In the genomic region with DNA sequence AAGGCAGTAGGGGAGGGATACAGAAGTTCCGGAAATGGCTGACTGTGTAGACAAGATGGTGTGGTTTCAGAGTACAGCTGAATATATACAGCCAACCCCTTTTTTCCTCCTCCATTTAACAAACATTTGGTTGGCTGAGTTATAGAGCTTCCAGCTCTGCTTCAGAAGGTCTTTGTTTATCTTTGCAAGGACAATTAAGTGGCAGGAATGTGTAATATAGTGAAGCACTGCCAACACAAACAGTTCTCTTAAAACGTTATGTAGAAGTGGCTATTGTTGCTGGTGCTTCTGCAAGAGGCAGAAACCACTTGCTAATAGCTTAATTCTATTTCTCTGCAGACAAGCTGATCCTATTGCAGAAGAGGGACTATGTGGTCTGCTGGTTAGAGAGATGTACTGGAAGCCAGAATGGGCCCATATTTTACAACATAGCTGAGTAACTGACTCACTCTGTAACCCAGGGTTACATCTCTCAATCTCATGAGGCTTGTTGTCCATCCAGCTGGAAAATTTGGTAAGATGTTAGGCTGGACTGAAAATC, we compare ENCODE assay signal across 1 cellular context.
TF ChIP-seq lines count a peak whose summit lies in the region.

No MANE protein-coding gene starts in this region.

TF ChIP-seq in HEK293, 187 proteins besides CTCF, POLR2A, EP300 and RAD21 (continued from another document and continues in another):
- TF ChIP-seq ZNF280D (tag by site-specific recombination; IDR thresholded peaks at IDR 0.05) (0 out of 2 replicates have a peak, but pooled peaks have one; percentile 9), ZSCAN30 (tag by site-specific recombination; IDR thresholded peaks at IDR 0.05) (peak; percentile 95), ZNF623 (tag by site-specific recombination; IDR thresholded peaks at IDR 0.05) (no peak), ZNF677 (tag by site-specific recombination; IDR thresholded peaks at IDR 0.05) (no peak), ZNF626 (tag by site-specific recombination; IDR thresholded peaks at IDR 0.05) (peak; percentile 66; the same call in 1 of the 2 replicates), ZNF274 (IDR thresholded peaks at IDR 0.05; ENCODE audit: low read length) (no peak), ZNF274 (tag by site-specific recombination; IDR thresholded peaks at IDR 0.05; ENCODE audit: borderline replicate concordance) (no peak), ZBTB21 (tag by site-specific recombination; IDR thresholded peaks at IDR 0.05) (peak; percentile 84), ZNF530 (tag by site-specific recombination; IDR thresholded peaks at IDR 0.05; ENCODE audit: low read depth) (no peak), ZSCAN18 (tag by site-specific recombination; IDR thresholded peaks at IDR 0.05) (no peak), ZNF362 (tag by site-specific recombination; IDR thresholded peaks at IDR 0.05) (peak; percentile 88), ZNF155 (tag by site-specific recombination; IDR thresholded peaks at IDR 0.05) (no peak), GLIS1 (tag by site-specific recombination; IDR thresholded peaks at IDR 0.05) (peak; percentile 42), REST (tag by site-specific recombination; IDR thresholded peaks at IDR 0.05) (peak; percentile 17; the same call in 1 of the 2 replicates), MYNN (tag by site-specific recombination; IDR thresholded peaks at IDR 0.05; ENCODE audit: borderline replicate concordance) (peak; percentile 50; the same call in 1 of the 2 replicates), ZBTB17 (tag by site-specific recombination; IDR thresholded peaks at IDR 0.05) (peak; percentile 89), ZNF660 (tag by site-specific recombination; IDR thresholded peaks at IDR 0.05) (peak; percentile 83), GFI1B (tag by site-specific recombination; IDR thresholded peaks at IDR 0.05) (0 out of 2 replicates have a peak, but pooled peaks have one; percentile 12), SETDB1 (IDR thresholded peaks at IDR 0.05; ENCODE audit: insufficient read length, low read length) (peak; percentile 63), ZNF223 (tag by site-specific recombination; IDR thresholded peaks at IDR 0.05) (no peak), ZNF354C (tag by site-specific recombination; IDR thresholded peaks at IDR 0.05; ENCODE audit: borderline replicate concordance, low read depth) (no peak), IKZF3 (tag by site-specific recombination; IDR thresholded peaks at IDR 0.05) (peak; percentile 84), ZNF426 (tag by site-specific recombination; IDR thresholded peaks at IDR 0.05) (no peak), KLF10 (tag by site-specific recombination; IDR thresholded peaks at IDR 0.05) (peak; percentile 92), ZNF18 (tag by site-specific recombination; IDR thresholded peaks at IDR 0.05) (peak; percentile 77), ZNF664 (tag by site-specific recombination; IDR thresholded peaks at IDR 0.05) (peak; percentile 67; the same call in 1 of the 2 replicates), KLF7 (tag by site-specific recombination; IDR thresholded peaks at IDR 0.05; ENCODE audit: borderline replicate concordance) (no peak), ZNF549 (tag by site-specific recombination; IDR thresholded peaks at IDR 0.05) (peak; percentile 76), ZNF23 (tag by site-specific recombination; IDR thresholded peaks at IDR 0.05; ENCODE audit: borderline replicate concordance) (no peak), ZNF157 (tag by site-specific recombination; IDR thresholded peaks at IDR 0.05) (no peak), ZNF16 (tag by site-specific recombination; IDR thresholded peaks at IDR 0.05; ENCODE audit: low read depth) (no peak), INSM2 (tag by site-specific recombination; IDR thresholded peaks at IDR 0.05) (peak; percentile 98), HOXD13 (CRISPR knock-in tag; IDR thresholded peaks at IDR 0.05; ENCODE audit: borderline replicate concordance) (peak; percentile 85; the same call in 1 of the 2 replicates)
- TF ChIP-seq, protein P1, sequence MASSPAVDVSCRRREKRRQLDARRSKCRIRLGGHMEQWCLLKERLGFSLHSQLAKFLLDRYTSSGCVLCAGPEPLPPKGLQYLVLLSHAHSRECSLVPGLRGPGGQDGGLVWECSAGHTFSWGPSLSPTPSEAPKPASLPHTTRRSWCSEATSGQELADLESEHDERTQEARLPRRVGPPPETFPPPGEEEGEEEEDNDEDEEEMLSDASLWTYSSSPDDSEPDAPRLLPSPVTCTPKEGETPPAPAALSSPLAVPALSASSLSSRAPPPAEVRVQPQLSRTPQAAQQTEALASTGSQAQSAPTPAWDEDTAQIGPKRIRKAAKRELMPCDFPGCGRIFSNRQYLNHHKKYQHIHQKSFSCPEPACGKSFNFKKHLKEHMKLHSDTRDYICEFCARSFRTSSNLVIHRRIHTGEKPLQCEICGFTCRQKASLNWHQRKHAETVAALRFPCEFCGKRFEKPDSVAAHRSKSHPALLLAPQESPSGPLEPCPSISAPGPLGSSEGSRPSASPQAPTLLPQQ (tag by site-specific recombination; IDR thresholded peaks at IDR 0.05) = peak; percentile 96
- TF ChIP-seq, protein P2, sequence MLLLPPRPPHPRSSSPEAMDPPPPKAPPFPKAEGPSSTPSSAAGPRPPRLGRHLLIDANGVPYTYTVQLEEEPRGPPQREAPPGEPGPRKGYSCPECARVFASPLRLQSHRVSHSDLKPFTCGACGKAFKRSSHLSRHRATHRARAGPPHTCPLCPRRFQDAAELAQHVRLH (tag by site-specific recombination; IDR thresholded peaks at IDR 0.05) = peak; percentile 86
- TF ChIP-seq, protein P3, sequence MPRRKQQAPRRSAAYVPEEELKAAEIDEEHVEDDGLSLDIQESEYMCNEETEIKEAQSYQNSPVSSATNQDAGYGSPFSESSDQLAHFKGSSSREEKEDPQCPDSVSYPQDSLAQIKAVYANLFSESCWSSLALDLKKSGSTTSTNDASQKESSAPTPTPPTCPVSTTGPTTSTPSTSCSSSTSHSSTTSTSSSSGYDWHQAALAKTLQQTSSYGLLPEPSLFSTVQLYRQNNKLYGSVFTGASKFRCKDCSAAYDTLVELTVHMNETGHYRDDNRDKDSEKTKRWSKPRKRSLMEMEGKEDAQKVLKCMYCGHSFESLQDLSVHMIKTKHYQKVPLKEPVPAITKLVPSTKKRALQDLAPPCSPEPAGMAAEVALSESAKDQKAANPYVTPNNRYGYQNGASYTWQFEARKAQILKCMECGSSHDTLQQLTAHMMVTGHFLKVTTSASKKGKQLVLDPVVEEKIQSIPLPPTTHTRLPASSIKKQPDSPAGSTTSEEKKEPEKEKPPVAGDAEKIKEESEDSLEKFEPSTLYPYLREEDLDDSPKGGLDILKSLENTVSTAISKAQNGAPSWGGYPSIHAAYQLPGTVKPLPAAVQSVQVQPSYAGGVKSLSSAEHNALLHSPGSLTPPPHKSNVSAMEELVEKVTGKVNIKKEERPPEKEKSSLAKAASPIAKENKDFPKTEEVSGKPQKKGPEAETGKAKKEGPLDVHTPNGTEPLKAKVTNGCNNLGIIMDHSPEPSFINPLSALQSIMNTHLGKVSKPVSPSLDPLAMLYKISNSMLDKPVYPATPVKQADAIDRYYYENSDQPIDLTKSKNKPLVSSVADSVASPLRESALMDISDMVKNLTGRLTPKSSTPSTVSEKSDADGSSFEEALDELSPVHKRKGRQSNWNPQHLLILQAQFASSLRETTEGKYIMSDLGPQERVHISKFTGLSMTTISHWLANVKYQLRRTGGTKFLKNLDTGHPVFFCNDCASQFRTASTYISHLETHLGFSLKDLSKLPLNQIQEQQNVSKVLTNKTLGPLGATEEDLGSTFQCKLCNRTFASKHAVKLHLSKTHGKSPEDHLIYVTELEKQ (tag by site-specific recombination; IDR thresholded peaks at IDR 0.05; ENCODE audit: borderline replicate concordance) = peak; percentile 96
